19 cellular contexts compared by ENCODE assay signal in the genomic region with DNA sequence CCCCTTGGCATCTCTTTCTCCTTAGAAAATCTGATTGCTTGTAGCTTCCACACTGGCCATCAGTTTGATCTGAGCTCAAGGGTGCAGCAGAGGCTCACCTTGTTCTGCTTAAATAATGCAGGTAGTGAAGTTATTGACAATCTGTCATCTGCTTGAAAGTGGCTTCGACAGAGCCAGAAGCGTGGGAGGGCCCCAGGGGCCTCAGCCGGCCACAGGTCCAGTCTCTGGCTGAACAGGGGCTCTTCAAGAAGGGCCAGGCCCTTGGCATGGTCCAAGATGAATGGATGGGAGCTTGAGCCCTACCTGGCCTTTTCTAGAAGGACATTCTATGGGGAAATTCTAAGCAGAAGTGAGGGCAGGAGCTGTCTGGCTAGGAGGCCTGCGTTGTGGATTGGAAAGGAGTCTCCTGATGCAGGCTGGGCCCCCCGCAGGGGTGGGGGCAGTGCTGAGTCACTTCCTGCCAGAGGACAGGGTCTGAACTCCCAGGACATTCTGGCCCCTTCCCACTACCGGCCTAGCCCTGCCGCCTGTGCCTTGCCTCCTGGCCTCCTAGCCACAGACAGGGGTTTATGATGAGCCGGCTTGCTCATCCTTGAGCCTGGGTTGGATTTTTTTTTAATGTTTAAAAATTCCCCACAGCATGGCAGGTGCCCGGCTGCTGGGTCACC.
DNase-seq lines count a peak whose midpoint lies in the region; ATAC-seq, FAIRE-seq and TF ChIP-seq lines count a peak whose summit lies in the region.
"Had no signal": no experiment of that assay in that cellular context is flagged by ENCODE, and none has a peak within 500 bp of the region (broad histone marks: within the 10 kb centered on the region; RNA-seq: fewer than 3 reads in every experiment).

No MANE protein-coding gene starts in this region.

- H2BK120ac ChIP-seq in H9 (ENCODE audit: low read depth, low read length, poor library complexity, severe bottlenecking) = no peak overlapping the region

- H3K36me3 Mint-ChIP-seq in H9 (ENCODE audit: insufficient read depth in 1 of 3, low read depth in 3 of 3) (peaks cover 10 to 12% (median 10%) of the 10 kb centered on the region in 3 experiments; a peak in 5 of 7 replicates), T-helper 17 cell (ENCODE audit: low read depth) (peaks cover 7% of the 10 kb centered on the region), endothelial cell (ENCODE audit: low read depth, unreplicated experiment) (no peaks in the 10 kb centered on the region)
- H3K36me3 Mint-ChIP-seq: activated naive CD4-positive, alpha-beta T cell treated with anti-CD3 and anti-CD28 coated beads, Interleukin-2, amount 50 U/mL, for 72 hours had no signal

- no peak overlapping the region for H2BK20ac ChIP-seq in H9 (ENCODE audit: low read depth, low read length, poor library complexity, severe bottlenecking)

- H3K27ac ChIP-seq in H9 (ENCODE audit: insufficient read length, low read depth, low read length) = no peak overlapping the region
- no peak overlapping the region for H3K27ac ChIP-seq in sigmoid colon
- H3K27ac ChIP-seq: Peyer's patch, testis had no signal

- H3K4ac ChIP-seq in H9 (ENCODE audit: low read depth, low read length) = no peak overlapping the region

- H4K91ac ChIP-seq in H9 (ENCODE audit: insufficient read length, low read depth, low read length) = peak overlapping the region; percentile 37

- WGBS in H9 (ENCODE audit: extremely low coverage, insufficient read length, low lambda C conversion rate) = no CpG with 5 or more reads among the region's 9 CpGs
- WGBS in sigmoid colon, 2 donors = 55 to 73% methylated on average over 9 of the region's 9 CpGs

- H3K4me3 Mint-ChIP-seq in H9 = no peak overlapping the region
- no peak overlapping the region for H3K4me3 Mint-ChIP-seq in T-helper 17 cell
- H3K4me3 Mint-ChIP-seq in endothelial cell (ENCODE audit: unreplicated experiment) = no peak overlapping the region
- H3K4me3 Mint-ChIP-seq: T-helper 1 cell treated with Interleukin-12 subunit alpha and Interleukin-12 subunit beta and Interleukin-4 antibody, amounts not matched to agents 30 μg/mL and 1 μg/mL, for 36 hours had no signal

- TF ChIP-seq POLR2A in sigmoid colon (IDR thresholded peaks at IDR 0.05) = no peak

- H3K79me1 ChIP-seq in H9 (ENCODE audit: insufficient read depth, low read depth, low read length, poor library complexity, severe bottlenecking) = no peaks in the 10 kb centered on the region

- peak overlapping the region in 2 of 3 experiments; percentile 52 to 96; a peak in 3 of 7 replicates for H3K27ac Mint-ChIP-seq in H9
- H3K27ac Mint-ChIP-seq in T-helper 17 cell = no peak overlapping the region
- no peak overlapping the region for H3K27ac Mint-ChIP-seq in endothelial cell (ENCODE audit: unreplicated experiment)
- H3K27ac Mint-ChIP-seq: activated naive CD4-positive, alpha-beta T cell treated with anti-CD3 and anti-CD28 coated beads, Interleukin-2, amount 50 U/mL, for 72 hours; T-helper 1 cell treated with Interleukin-12 subunit alpha and Interleukin-12 subunit beta and Interleukin-4 antibody, amounts not matched to agents 30 μg/mL and 1 μg/mL, for 36 hours had no signal

- no peaks in the 10 kb centered on the region for H4K20me1 ChIP-seq in H9 (ENCODE audit: control insufficient read depth, insufficient read depth, insufficient read length)

- no peak overlapping the region for H4K8ac ChIP-seq in H9 (replicated peaks; ENCODE audit: insufficient read length, low read depth, low read length)

- peak; percentile 11 for FAIRE-seq in RCC 7860 (lab: Jason Lieb, UNC)
- FAIRE-seq: frontal cortex, GM12892, keratinocyte had no signal

- no peak overlapping the region for H3K9ac ChIP-seq in H9 (ENCODE audit: extremely low read depth, insufficient read length, low read length)

- H3K27me3 ChIP-seq in H9 (ENCODE audit: insufficient read depth, low read length) (no peaks in the 10 kb centered on the region), sigmoid colon (peaks cover 0 to 18% (median 0%) of the 10 kb centered on the region in 3 donors)
- H3K27me3 ChIP-seq: Peyer's patch, testis had no signal

- H2BK15ac ChIP-seq in H9 (ENCODE audit: low read depth, low read length) = no peak overlapping the region

- H3K27me3 Mint-ChIP-seq in H9 (ENCODE audit: low read depth) (peaks cover 7% of the 10 kb centered on the region; the same call in 1 of the 2 replicates), T-helper 17 cell (peaks cover 62% of the 10 kb centered on the region), endothelial cell (ENCODE audit: unreplicated experiment) (peaks cover 11% of the 10 kb centered on the region)

- H3K9me3 Mint-ChIP-seq in H9 (peaks cover 19 to 31% of the 10 kb centered on the region in 2 experiments), endothelial cell (ENCODE audit: unreplicated experiment) (peaks cover 3% of the 10 kb centered on the region)
- H3K9me3 Mint-ChIP-seq: activated naive CD4-positive, alpha-beta T cell treated with anti-CD3 and anti-CD28 coated beads, Interleukin-2, amount 50 U/mL, for 72 hours; T-helper 1 cell treated with Interleukin-12 subunit alpha and Interleukin-12 subunit beta and Interleukin-4 antibody, amounts not matched to agents 30 μg/mL and 1 μg/mL, for 36 hours had no signal

- H2BK5ac ChIP-seq in H9 (ENCODE audit: insufficient read length, low read length) = no peak overlapping the region

- no peak overlapping the region for H3K4me3 ChIP-seq in sigmoid colon
- H3K4me3 ChIP-seq: Peyer's patch, testis had no signal

- no peak for ATAC-seq in HG03469 (IDR thresholded peaks at IDR 0.05; ENCODE audit: unreplicated experiment)
- no peak for ATAC-seq in T-helper 17 cell
- ATAC-seq: activated naive CD4-positive, alpha-beta T cell treated with anti-CD3 and anti-CD28 coated beads, Interleukin-2, amount 50 U/mL, for 72 hours had no signal

- no peak overlapping the region for H3K56ac ChIP-seq in H9 (ENCODE audit: insufficient read length, low read depth, low read length)

- H3K23ac ChIP-seq in H9 (ENCODE audit: insufficient read length, low read depth, low read length) = no peak overlapping the region

- no peak overlapping the region for H3T11ph ChIP-seq in H9 (ENCODE audit: low read length)

- H4K5ac ChIP-seq in H9 (ENCODE audit: insufficient read length, low read depth, low read length) = no peak overlapping the region

- H3K14ac ChIP-seq in H9 (ENCODE audit: insufficient read depth, low read length) = peak overlapping the region; percentile 32

- H3K23me2 ChIP-seq in H9 (ENCODE audit: insufficient read length, low read depth, low read length, poor library complexity, severe bottlenecking) = no peaks in the 10 kb centered on the region

- no peak overlapping the region for H2AK5ac ChIP-seq in H9 (ENCODE audit: insufficient read length, low read length)

- DNase-seq in H9 (peak; percentile 92), RCC 7860 (ENCODE audit: low spot score) (peak; percentile 81), iris pigment epithelial cell (ENCODE audit: low read depth) (peak; percentile 8), sigmoid colon (peak; percentile 33), T-helper 17 cell (no peak), endothelial cell (ENCODE audit: low spot score) (no peak)
- DNase-seq: activated CD8-positive, alpha-beta memory T cell treated with anti-CD3 and anti-CD28 coated beads, Interleukin-2, amount 50 U/mL, for 4 hours; C1 segment of cervical spinal cord; caudate nucleus; NCI-H524 treated with DMSO at 0.1 percent for 48 hours; Peyer's patch; stimulated activated CD4-positive, alpha-beta T cell treated with anti-CD3 and anti-CD28 coated beads, Interleukin-1b, Interleukin-23, amount 100 ng/mL, for 48 hours; testis had no signal

- intact Hi-C loops in sigmoid colon (cut with DNase I) = no loop called here

- no peak for TF ChIP-seq CTCF in H9 (conservative IDR thresholded peaks at IDR 0.05)
- TF ChIP-seq CTCF in sigmoid colon (IDR thresholded peaks at IDR 0.05) = no peak
- no peak for TF ChIP-seq CTCF in endothelial cell (IDR thresholded peaks at IDR 0.05; ENCODE audit: unreplicated experiment)

- H3K9me3 ChIP-seq in H9 (ENCODE audit: control insufficient read depth, low read depth, low read length) (peaks cover 4% of the 10 kb centered on the region), sigmoid colon (no peaks in the 10 kb centered on the region), T-helper 17 cell (ENCODE audit: control insufficient read depth, low read length, poor library complexity, severe bottlenecking) (no peaks in the 10 kb centered on the region)
- H3K9me3 ChIP-seq: Peyer's patch, testis had no signal

- H3K18ac ChIP-seq in H9 (ENCODE audit: insufficient read length, low read depth, low read length) = no peak overlapping the region

- H3K36me3 ChIP-seq in sigmoid colon = no peaks in the 10 kb centered on the region
- H3K36me3 ChIP-seq: Peyer's patch had no signal

- H3K4me1 Mint-ChIP-seq in H9 = peaks cover 15 to 18% of the 10 kb centered on the region in 2 experiments
- H3K4me1 Mint-ChIP-seq in T-helper 17 cell = no peaks in the 10 kb centered on the region
- H3K4me1 Mint-ChIP-seq in endothelial cell (ENCODE audit: unreplicated experiment) = peaks cover 4% of the 10 kb centered on the region

- no peak for TF ChIP-seq EP300 in sigmoid colon (IDR thresholded peaks at IDR 0.05)

- H2AFZ ChIP-seq in H9 (ENCODE audit: low read length) = no peak overlapping the region

- no peak overlapping the region for H3K4me2 ChIP-seq in H9 (ENCODE audit: insufficient read depth, insufficient read length, low read length)

- peaks cover 6% of the 10 kb centered on the region; the same call in 1 of the 2 replicates for H3K4me1 ChIP-seq in H9 (ENCODE audit: insufficient read depth, low read length)
- H3K4me1 ChIP-seq in sigmoid colon = no peaks in the 10 kb centered on the region
- H3K4me1 ChIP-seq: Peyer's patch, testis had no signal

- H2BK12ac ChIP-seq in H9 (ENCODE audit: insufficient read length, low read depth, low read length) = no peak overlapping the region

- no peaks in the 10 kb centered on the region for H3K79me2 ChIP-seq in H9 (ENCODE audit: insufficient read depth, low read length)

Comparison
In these comparisons a context has a peak if more than half of its experiments do, and no peak if none do; other contexts are left out.
1. DNase-seq: peak in H9 (single experiment), RCC 7860 (single experiment), iris pigment epithelial cell (single experiment) and sigmoid colon (single experiment); none in T-helper 17 cell (0 of 3) and endothelial cell (single experiment).
2. H3K27ac Mint-ChIP-seq: peak in H9 (2 of 3); none in T-helper 17 cell (single experiment) and endothelial cell (single experiment).